In the genomic region with DNA sequence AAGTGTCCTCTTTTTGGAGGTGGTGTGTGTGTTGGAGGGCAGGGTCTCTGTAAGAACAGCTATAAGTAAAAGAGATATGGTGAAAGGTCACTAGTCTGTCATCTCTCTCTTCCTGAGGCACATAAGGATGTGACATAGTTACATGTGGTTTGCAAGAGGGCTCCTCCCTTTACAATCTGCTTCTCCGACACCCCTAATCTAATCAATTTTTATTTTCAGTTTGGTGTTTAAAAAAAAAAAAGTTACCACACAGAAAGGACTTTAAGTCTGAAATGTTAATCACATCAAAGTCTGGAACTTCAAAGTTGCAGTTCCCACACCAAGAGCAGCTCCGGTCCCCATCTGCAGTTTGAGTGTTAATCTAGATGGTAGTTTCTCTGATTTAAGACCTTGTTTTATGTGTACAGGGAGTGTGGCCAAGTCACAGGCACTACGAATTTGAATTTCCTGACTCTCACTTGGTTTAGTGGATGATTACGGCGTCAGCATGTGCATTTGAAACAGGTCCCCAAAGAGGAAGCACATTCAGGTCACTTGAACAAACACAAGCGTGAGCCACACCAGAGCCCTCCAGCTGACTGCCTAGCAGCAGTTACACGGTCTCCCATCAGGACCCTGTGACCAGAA, we compare ENCODE assay signal across 8 cellular contexts. TPM values are rescaled to one million over a fixed set of nuclear protein-coding genes. Genes with fewer than 3 reads are reported as not detected.
DNase-seq lines count a peak whose midpoint lies in the region; ATAC-seq and TF ChIP-seq lines count a peak whose summit lies in the region.

No MANE protein-coding gene starts in this region.

- peak; percentile 77 for ATAC-seq in GM21526 (IDR thresholded peaks at IDR 0.05; ENCODE audit: low FRiP score, unreplicated experiment)

- H3K79me2 ChIP-seq in mammary epithelial cell (ENCODE audit: insufficient read depth, low read length), result no peaks in the 10 kb centered on the region

- no peak for TF ChIP-seq POLR2A in vagina (IDR thresholded peaks at IDR 0.05)

- TF ChIP-seq CTCF in GM06990 (IDR thresholded peaks at IDR 0.05; ENCODE audit: insufficient read depth, low read length, poor library complexity, severe bottlenecking) (no peak), vagina (IDR thresholded peaks at IDR 0.05) (no peak), mammary epithelial cell (conservative IDR thresholded peaks at IDR 0.05 in 1 of 2, IDR thresholded peaks at IDR 0.05 in 1 of 2; ENCODE audit: extremely low read depth in 1 of 2, insufficient read depth in 1 of 2, low read depth in 1 of 2, low read length in 2 of 2) (no peak)

- no peak overlapping the region for H3K9ac ChIP-seq in mammary epithelial cell (ENCODE audit: insufficient read depth, low read length)

- H3K27ac ChIP-seq in vagina, result peak overlapping the region; percentile 66
- no peak overlapping the region for H3K27ac ChIP-seq in mammary epithelial cell (ENCODE audit: insufficient read depth, low read depth, low read length)

- no peaks in the 10 kb centered on the region for H3K36me3 ChIP-seq in GM06990 (ENCODE audit: control insufficient read depth, insufficient read depth, low read length)
- H3K36me3 ChIP-seq in vagina, result no peaks in the 10 kb centered on the region
- H3K36me3 ChIP-seq in mammary epithelial cell (ENCODE audit: insufficient read depth, low read length), result no peaks in the 10 kb centered on the region

- no peaks in the 10 kb centered on the region for H3K27me3 ChIP-seq in GM06990 (replicated peaks; ENCODE audit: control insufficient read depth, insufficient read depth, low read length)
- no peaks in the 10 kb centered on the region for H3K27me3 ChIP-seq in vagina
- no peaks in the 10 kb centered on the region for H3K27me3 ChIP-seq in mammary epithelial cell (ENCODE audit: insufficient read depth, low read length)

- no peak overlapping the region for H3K4me2 ChIP-seq in mammary epithelial cell (ENCODE audit: insufficient read depth, low read depth, low read length)

- H2AFZ ChIP-seq in mammary epithelial cell (ENCODE audit: low read depth, low read length), result no peak overlapping the region

- no peaks in the 10 kb centered on the region for H4K20me1 ChIP-seq in mammary epithelial cell (ENCODE audit: insufficient read depth, low read length)

- CTCF ChIA-PET in mammary epithelial cell (lab: Charles Lee; ENCODE audit: low non-redundant PET), result no interaction called here

- in situ Hi-C loops in KBM-7 (cut with MboI; ENCODE audit: low pct_unique_long_range_greater_than_20kb, low sequenced_read_pairs), result no loop called here
- in situ Hi-C loops in mammary epithelial cell (cut with MboI; ENCODE audit: low sequenced_read_pairs in 2 of 2), result no loop called here

- WGBS in mammary epithelial cell (ENCODE audit: low coverage, missing lambda C conversion rate), result 81% methylated on average over 7 of the region's 7 CpGs

- H3K4me3 ChIP-seq in GM06990 (replicated peaks; ENCODE audit: low read depth, low read length), result no peak overlapping the region
- H3K4me3 ChIP-seq in vagina, result no peak overlapping the region
- no peak overlapping the region for H3K4me3 ChIP-seq in mammary epithelial cell (replicated peaks in 1 of 3; ENCODE audit: insufficient read depth in 1 of 3, low read depth in 2 of 3, low read length in 3 of 3)

- intact Hi-C loops in vagina (cut with DNase I), result no loop called here
- intact Hi-C loops in mammary epithelial cell (cut with micrococcal nuclease), result loop anchor here (5.0 kb wide), 1 partner anchor 49 kb away; no protein-coding TSS in a partner anchor

- H3K4me1 ChIP-seq in vagina, result peaks cover 88% of the 10 kb centered on the region
- peaks cover 16% of the 10 kb centered on the region for H3K4me1 ChIP-seq in mammary epithelial cell (ENCODE audit: insufficient read depth, low read length)

- H3K9me3 ChIP-seq in vagina, result no peaks in the 10 kb centered on the region
- no peaks in the 10 kb centered on the region for H3K9me3 ChIP-seq in mammary epithelial cell (replicated peaks; ENCODE audit: insufficient read depth, low read length)

- peak; percentile 24 for DNase-seq in GM06990 (ENCODE audit: extremely low read depth, insufficient read length)
- peak; percentile 45 for DNase-seq in KBM-7
- DNase-seq in activated effector memory CD4-positive, alpha-beta T cell treated with Interleukin-2 at 50 U/mL for 16 hours, result peak; percentile 47
- peak; percentile 32 for DNase-seq in midbrain (lab: John Stamatoyannopoulos, UW)
- DNase-seq in vagina (ENCODE audit: extremely low spot score in 2 of 2), result no peak
- DNase-seq in GM03348 (ENCODE audit: low spot score), result no peak
- no peak for DNase-seq in mammary epithelial cell

- no TSS peak for BruUV-seq in mammary epithelial cell (replicated peaks; lab: Mats Ljungman, UMichigan)

- dilution Hi-C loops in mammary epithelial cell (cut with HindIII; ENCODE audit: low sequenced_read_pairs), result no loop called here

RNA-seq across cellular contexts. Expression of a gene that starts 53.1 kb away (rescaled TPM):
- 64.1 TPM for total RNA-seq in vagina
- total RNA-seq in mammary epithelial cell, result 10 to 100 TPM; 10.1 to 23.3 TPM
- polyA plus RNA-seq in mammary epithelial cell, result 3.3 TPM
- 15.0 TPM for polyA minus RNA-seq in mammary epithelial cell

Comparison
In these comparisons a context has a peak if more than half of its experiments do, and no peak if none do; other contexts are left out.
1. DNase-seq: peak in GM06990 (single experiment), KBM-7 (single experiment), activated effector memory CD4-positive, alpha-beta T cell treated with Interleukin-2 at 50 U/mL for 16 hours (single experiment) and midbrain (single experiment); none in vagina (0 of 2), GM03348 (single experiment) and mammary epithelial cell (single experiment).